Comparison of ENCODE assay signal across 8 cellular contexts in genomic region chr2:155528034-155528433, GRCh38.
"Had no signal": no experiment of that assay in that cellular context is flagged by ENCODE, and none has a peak within 500 bp of the region (broad histone marks: within the 10 kb centered on the region; RNA-seq: fewer than 3 reads in every experiment).

No MANE protein-coding gene starts in this region.

- H3K9me3 ChIP-seq: HAP-1 had no signal

- DNase-seq: GM23248, GOT3, H7, HFFc6, KG1 had no signal

- ATAC-seq: HCT116 had no signal

- H3K4me1 ChIP-seq: HAP-1 had no signal

- FAIRE-seq: HTR-8/SVneo had no signal

- H3K36me3 ChIP-seq: HAP-1 had no signal

- H3K27ac ChIP-seq: GM23248 had no signal

- H3K4me3 ChIP-seq: GM23248, HAP-1 had no signal
